ENCODE assay signal across 24 cellular contexts in genomic region chr5:3905031-3905430, GRCh38.
"Had no signal": no experiment of that assay in that cellular context is flagged by ENCODE, and none has a peak within 500 bp of the region (broad histone marks: within the 10 kb centered on the region; RNA-seq: fewer than 3 reads in every experiment).

No MANE protein-coding gene starts in this region.

- H3K4me1 ChIP-seq: esophagus squamous epithelium, gastrocnemius medialis, heart right ventricle, left lung, lower lobe of right lung had no signal

- DNase-seq: dermis blood vessel endothelial cell; dorsolateral prefrontal cortex; effector CD4-positive, alpha-beta T cell; effector memory CD4-positive, alpha-beta T cell; esophagus squamous epithelium; foreskin fibroblast; foreskin melanocyte; gastrocnemius medialis; glutamatergic neuron; head of caudate nucleus; heart right ventricle; hippocampal formation; left cardiac atrium; left lung; left ventricle myocardium superior; lower lobe of right lung; mammary epithelial cell; mesendoderm; midbrain had no signal

- H3K36me3 Mint-ChIP-seq: memory B cell had no signal

- H3K4me3 Mint-ChIP-seq: memory B cell had no signal

- H3K27ac ChIP-seq: coronary artery, dorsolateral prefrontal cortex, esophagus squamous epithelium, gastrocnemius medialis, heart right ventricle, left lung, lower lobe of right lung had no signal

- ATAC-seq: gastrocnemius medialis, heart right ventricle, left cardiac atrium, left lung, left ventricle myocardium superior, lower lobe of right lung had no signal

- FAIRE-seq: colon, endothelial cell of umbilical vein, islet of Langerhans had no signal

- H3K27me3 Mint-ChIP-seq: memory B cell had no signal

- H3K36me3 ChIP-seq: esophagus squamous epithelium, gastrocnemius medialis, heart right ventricle, left lung, lower lobe of right lung had no signal

- H3K4me3 ChIP-seq: coronary artery, dorsolateral prefrontal cortex, esophagus squamous epithelium, gastrocnemius medialis, heart right ventricle, left lung, lower lobe of right lung had no signal

- H3K27me3 ChIP-seq: esophagus squamous epithelium, gastrocnemius medialis, heart right ventricle, left lung had no signal

- H3K27ac Mint-ChIP-seq: memory B cell had no signal

- H3K4me1 Mint-ChIP-seq: memory B cell had no signal

- H3K9me3 ChIP-seq: esophagus squamous epithelium, gastrocnemius medialis, left lung, lower lobe of right lung had no signal
